Comparison of ENCODE assay signal across 8 cellular contexts in the genomic region with DNA sequence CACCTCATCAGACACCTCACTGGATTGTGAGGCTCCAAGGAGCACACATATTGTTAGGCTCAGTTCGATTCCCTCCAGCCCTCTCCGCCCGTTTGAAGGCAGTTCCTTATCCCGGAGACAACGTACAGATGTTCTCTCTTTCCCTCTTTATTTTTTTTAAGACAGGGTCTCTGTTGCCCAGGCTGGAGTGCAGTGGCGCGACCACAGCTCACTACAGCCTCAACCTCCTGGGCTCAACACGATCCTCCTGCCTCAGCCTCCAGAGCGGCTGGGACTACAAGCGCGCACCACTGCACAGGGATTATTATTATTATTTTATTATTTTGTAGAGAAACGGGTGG. TPM values are rescaled to one million over a fixed set of nuclear protein-coding genes. Genes with fewer than 3 reads are reported as not detected.
DNase-seq lines count a peak whose midpoint lies in the region; ATAC-seq, FAIRE-seq and TF ChIP-seq lines count a peak whose summit lies in the region.

No MANE protein-coding gene starts in this region.

- H3K9ac ChIP-seq in HepG2 (ENCODE audit: insufficient read depth, low read depth, low read length), result peak overlapping the region; percentile 82

- H3K27ac Mint-ChIP-seq in activated T-cell treated with anti-CD3 and anti-CD28 coated beads, Interleukin-2, amount 50 U/mL, for 24 hours, result peak overlapping the region; percentile 96
- H3K27ac Mint-ChIP-seq in activated naive CD8-positive, alpha-beta T cell treated with anti-CD3 and anti-CD28 coated beads for 36 hours, result peak overlapping the region; percentile 95

- H3K27me3 Mint-ChIP-seq in activated T-cell treated with anti-CD3 and anti-CD28 coated beads, Interleukin-2, amount 50 U/mL, for 24 hours, result no peaks in the 10 kb centered on the region
- no peaks in the 10 kb centered on the region for H3K27me3 Mint-ChIP-seq in activated naive CD8-positive, alpha-beta T cell treated with anti-CD3 and anti-CD28 coated beads for 36 hours

- H4K20me1 ChIP-seq in HepG2 (ENCODE audit: insufficient read depth, low read length), result no peaks in the 10 kb centered on the region

- no peak overlapping the region for H2AFZ ChIP-seq in HepG2 (ENCODE audit: low read length)

- POLR2A ChIA-PET in HepG2 (lab: Yijun Ruan, JAX), result interaction anchor here (0.7 to 2.2 kb wide), 15 partner anchors 10 to 419 kb away, joined by 3 to 18 read pairs (median 4); a partner anchor contains a TSS

- no peaks in the 10 kb centered on the region for H3K9me3 Mint-ChIP-seq in activated T-cell treated with anti-CD3 and anti-CD28 coated beads, Interleukin-2, amount 50 U/mL, for 24 hours
- no peaks in the 10 kb centered on the region for H3K9me3 Mint-ChIP-seq in activated naive CD8-positive, alpha-beta T cell treated with anti-CD3 and anti-CD28 coated beads for 36 hours

- intact Hi-C loops in HepG2 (cut with micrococcal nuclease; ENCODE audit: unreplicated experiment) (no loop called here), thyroid gland (cut with DNase I) (no loop called here)

- no peak for DNase-seq in activated T-cell treated with anti-CD3 and anti-CD28 coated beads, Interleukin-2, amount 50 U/mL, for 24 hours
- DNase-seq in activated T-cell treated with anti-CD3 and anti-CD28 coated beads for 4 hours (no peak), HepG2 (ENCODE audit: low spot score) (no peak), thyroid gland (no peak), NCI-H2171 treated with DMSO at 0.1 percent for 48 hours (lab: John Stamatoyannopoulos, UW) (no peak), globus pallidus (ENCODE audit: low spot score) (no peak)
- no peak for DNase-seq in activated naive CD8-positive, alpha-beta T cell treated with anti-CD3 and anti-CD28 coated beads for 36 hours

- H3K9me3 ChIP-seq in HepG2 (ENCODE audit: low read length) (no peaks in the 10 kb centered on the region), thyroid gland (no peaks in the 10 kb centered on the region)

- H3K4me3 Mint-ChIP-seq in activated T-cell treated with anti-CD3 and anti-CD28 coated beads, Interleukin-2, amount 50 U/mL, for 24 hours, result peak overlapping the region; percentile 99
- peak overlapping the region; percentile 100 for H3K4me3 Mint-ChIP-seq in activated naive CD8-positive, alpha-beta T cell treated with anti-CD3 and anti-CD28 coated beads for 36 hours

- H3K4me2 ChIP-seq in HepG2 (ENCODE audit: low read depth, low read length), result peak overlapping the region; percentile 81

- FAIRE-seq in HepG2 (lab: Jason Lieb, UNC), result peak; percentile 8

- H3K36me3 ChIP-seq in HepG2 (replicated peaks in 1 of 2; ENCODE audit: control insufficient read depth in 1 of 2, insufficient read depth in 2 of 2, low read length in 2 of 2) (peaks cover 10 to 19% of the 10 kb centered on the region in 2 experiments), thyroid gland (no peaks in the 10 kb centered on the region)

- H3K27ac ChIP-seq in HepG2 (ENCODE audit: extremely low read length, insufficient read depth, low read length) (peak overlapping the region; percentile 47), thyroid gland (peak overlapping the region in 2 of 3 donors; percentile 41 to 47)

- CTCF ChIA-PET in HepG2 (lab: Yijun Ruan, JAX; ENCODE audit: low intra/inter-chr PET ratio, low total read pairs), result no interaction called here

- in situ Hi-C loops in HepG2 (cut with HindIII; ENCODE audit: extremely low pct_ligation_motif_present, low pct_unique_long_range_greater_than_20kb), result no loop called here

- 10% methylated on average over 12 of the region's 12 CpGs for WGBS in HepG2 (ENCODE audit: low lambda C conversion rate)
- 49 to 50% methylated on average over 12 of the region's 12 CpGs for WGBS in thyroid gland, 2 donors

- peaks cover 20% of the 10 kb centered on the region for H3K4me1 Mint-ChIP-seq in activated T-cell treated with anti-CD3 and anti-CD28 coated beads, Interleukin-2, amount 50 U/mL, for 24 hours (ENCODE audit: low read depth)
- H3K4me1 Mint-ChIP-seq in activated naive CD8-positive, alpha-beta T cell treated with anti-CD3 and anti-CD28 coated beads for 36 hours, result peaks cover 8% of the 10 kb centered on the region

- ATAC-seq in HepG2 (no peak; the same call in 2 of the 3 replicates), HG02870 (IDR thresholded peaks at IDR 0.05; ENCODE audit: unreplicated experiment) (no peak)

- TF ChIP-seq CTCF in HepG2 (CRISPR knock-in tag; IDR thresholded peaks at IDR 0.05) (no peak), thyroid gland (IDR thresholded peaks at IDR 0.05) (no peak)

- H3K4me3 ChIP-seq in HepG2 (replicated peaks in 1 of 3; ENCODE audit: insufficient read depth in 1 of 3, low read depth in 2 of 3, low read length in 3 of 3), result peak overlapping the region; percentile 72 to 98 (median 81)
- peak overlapping the region in 2 of 3 donors; percentile 55 to 69 for H3K4me3 ChIP-seq in thyroid gland (replicated peaks in 1 of 3)

- H3K27me3 ChIP-seq in HepG2 (ENCODE audit: control insufficient read depth in 1 of 2, insufficient read depth in 2 of 2, low read length in 2 of 2) (peaks cover 0 to 4% of the 10 kb centered on the region in 2 experiments; a peak in 1 of 5 replicates), thyroid gland (no peaks in the 10 kb centered on the region)

- no peak for TF ChIP-seq RAD21 in HepG2 (CRISPR knock-in tag; IDR thresholded peaks at IDR 0.05)

- peaks cover 39% of the 10 kb centered on the region for H3K36me3 Mint-ChIP-seq in activated T-cell treated with anti-CD3 and anti-CD28 coated beads, Interleukin-2, amount 50 U/mL, for 24 hours (ENCODE audit: low read depth)
- H3K36me3 Mint-ChIP-seq in activated naive CD8-positive, alpha-beta T cell treated with anti-CD3 and anti-CD28 coated beads for 36 hours, result peaks cover 15% of the 10 kb centered on the region

- BruUV-seq in HepG2 (replicated peaks; lab: Mats Ljungman, UMichigan), result TSS peak; percentile 94

- H3K79me2 ChIP-seq in HepG2 (ENCODE audit: insufficient read depth, low read length), result peaks cover 8% of the 10 kb centered on the region

- TF ChIP-seq EP300 in HepG2 (IDR thresholded peaks at IDR 0.05; ENCODE audit: low read depth in 2 of 2, low read length in 2 of 2) (no peak), HepG2 (CRISPR knock-in tag; IDR thresholded peaks at IDR 0.05; ENCODE audit: borderline replicate concordance) (no peak)

- TF ChIP-seq POLR2A in HepG2 (IDR thresholded peaks at IDR 0.05; ENCODE audit: insufficient read depth in 1 of 2, low read depth in 2 of 2, low read length in 2 of 2) (no peak; a peak in 1 of 4 replicates), thyroid gland (IDR thresholded peaks at IDR 0.05) (no peak)

- H3K4me1 ChIP-seq in HepG2 (ENCODE audit: insufficient read depth, low read length), result peaks cover 15% of the 10 kb centered on the region
- H3K4me1 ChIP-seq in thyroid gland, result peaks cover 0 to 10% of the 10 kb centered on the region in 2 donors

RNA-seq across cellular contexts. Expression of a gene that starts 0.7 kb away (rescaled TPM):
- 10 to 100 TPM; 56.6 to 59.7 TPM for total RNA-seq in activated naive CD8-positive, alpha-beta T cell treated with anti-CD3 and anti-CD28 coated beads for 36 hours
- total RNA-seq in HepG2 (2016; rRNA removed; fragmentation: Illumina TruSeq; extraction: Trizol) (27.0 and 30.9 TPM in 2 replicates), thyroid gland (1 to 10 TPM in 1 of 4 donors, under 1 TPM in 2, not detected in 1; 0.56 to 2.6 (median 0.96) TPM)
- 39.0 and 40.8 TPM in 2 replicates for total RNA-seq in HepG2 (2016; cell fraction: cytosol; rRNA removed; fragmentation: Illumina TruSeq; extraction: Trizol; ENCODE audit: low read depth)
- 23.8 and 32.4 TPM in 2 replicates for total RNA-seq in HepG2 (2016; cell fraction: insoluble cytoplasmic fraction; rRNA removed; fragmentation: Illumina TruSeq; extraction: Trizol)
- 29.7 and 31.6 TPM in 2 replicates for total RNA-seq in HepG2 (2016; cell fraction: membrane; rRNA removed; fragmentation: Illumina TruSeq; extraction: Trizol)
- 29.6 and 32.8 TPM in 2 replicates for total RNA-seq in HepG2 (2016; cell fraction: nucleus; rRNA removed; fragmentation: Illumina TruSeq; extraction: Trizol)
- 14.8 and 22.5 TPM in 2 replicates for polyA plus RNA-seq in HepG2 (2011; rRNA removed)
- 5.9 and 12.4 TPM in 2 replicates for polyA plus RNA-seq in HepG2 (2011; cell fraction: cytosol; rRNA removed)
- 41.8 and 61.6 TPM in 2 replicates for polyA plus RNA-seq in HepG2 (2011; cell fraction: nucleus; rRNA removed)
- polyA plus RNA-seq in HepG2 (2012), result 10.3 and 16.7 TPM in 2 replicates
- polyA plus RNA-seq in HepG2 (2016; cell fraction: cytosol; fragmentation: Illumina TruSeq; extraction: Trizol; ENCODE audit: low read depth), result 31.5 and 36.5 TPM in 2 replicates
- 34.0 and 36.9 TPM in 2 replicates for polyA plus RNA-seq in HepG2 (2016; cell fraction: insoluble cytoplasmic fraction; fragmentation: Illumina TruSeq; extraction: Trizol; ENCODE audit: low read depth)
- 22.9 and 31.7 TPM in 2 replicates for polyA plus RNA-seq in HepG2 (2016; cell fraction: membrane; fragmentation: Illumina TruSeq; extraction: Trizol; ENCODE audit: low read depth)
- polyA plus RNA-seq in HepG2 (2016; cell fraction: nucleus; fragmentation: Illumina TruSeq; extraction: Trizol; ENCODE audit: insufficient read depth, low read depth), result 91.9 and 95.0 TPM in 2 replicates
- polyA minus RNA-seq in HepG2 (2011; rRNA and poly(A)+ RNA removed; ENCODE audit: low replicate concordance), result 20.0 and 123 TPM in 2 replicates
- polyA minus RNA-seq in HepG2 (2011; cell fraction: cytosol; rRNA and poly(A)+ RNA removed), result 6.9 and 7.2 TPM in 2 replicates
- polyA minus RNA-seq in HepG2 (2011; cell fraction: nucleus; rRNA and poly(A)+ RNA removed), result 28.0 and 47.6 TPM in 2 replicates

RNA-seq across cellular contexts. Expression of a gene that starts 14.7 kb away (rescaled TPM):
- not detected for total RNA-seq in activated naive CD8-positive, alpha-beta T cell treated with anti-CD3 and anti-CD28 coated beads for 36 hours
- total RNA-seq in HepG2 (2016; rRNA removed; fragmentation: Illumina TruSeq; extraction: Trizol) (not detected in 2 replicates), thyroid gland (1 to 10 TPM in 1 of 4 donors, under 1 TPM in 2, not detected in 1; 0.67 to 1.2 (median 0.73) TPM)
- total RNA-seq in HepG2 (2016; cell fraction: cytosol; rRNA removed; fragmentation: Illumina TruSeq; extraction: Trizol; ENCODE audit: low read depth), result not detected in 2 replicates
- total RNA-seq in HepG2 (2016; cell fraction: insoluble cytoplasmic fraction; rRNA removed; fragmentation: Illumina TruSeq; extraction: Trizol), result not detected in 2 replicates
- not detected in 2 replicates for total RNA-seq in HepG2 (2016; cell fraction: membrane; rRNA removed; fragmentation: Illumina TruSeq; extraction: Trizol)
- not detected in 2 replicates for total RNA-seq in HepG2 (2016; cell fraction: nucleus; rRNA removed; fragmentation: Illumina TruSeq; extraction: Trizol)
- 0.03 TPM in 2 replicates for polyA plus RNA-seq in HepG2 (2011; rRNA removed)
- polyA plus RNA-seq in HepG2 (2011; cell fraction: cytosol; rRNA removed), result 0.06 and 0.08 TPM in 2 replicates
- polyA plus RNA-seq in HepG2 (2011; cell fraction: nucleus; rRNA removed), result 0.07 TPM in 1 of 2 replicates, not detected in the other
- polyA plus RNA-seq in HepG2 (2012), result 0.07 and 0.12 TPM in 2 replicates
- not detected in 2 replicates for polyA plus RNA-seq in HepG2 (2016; cell fraction: cytosol; fragmentation: Illumina TruSeq; extraction: Trizol; ENCODE audit: low read depth)
- polyA plus RNA-seq in HepG2 (2016; cell fraction: insoluble cytoplasmic fraction; fragmentation: Illumina TruSeq; extraction: Trizol; ENCODE audit: low read depth), result not detected in 2 replicates
- not detected in 2 replicates for polyA plus RNA-seq in HepG2 (2016; cell fraction: membrane; fragmentation: Illumina TruSeq; extraction: Trizol; ENCODE audit: low read depth)
- not detected in 2 replicates for polyA plus RNA-seq in HepG2 (2016; cell fraction: nucleus; fragmentation: Illumina TruSeq; extraction: Trizol; ENCODE audit: insufficient read depth, low read depth)
- 0.09 TPM in 1 of 2 replicates, not detected in the other for polyA minus RNA-seq in HepG2 (2011; rRNA and poly(A)+ RNA removed; ENCODE audit: low replicate concordance)
- polyA minus RNA-seq in HepG2 (2011; cell fraction: cytosol; rRNA and poly(A)+ RNA removed), result not detected in 2 replicates
- not detected in 2 replicates for polyA minus RNA-seq in HepG2 (2011; cell fraction: nucleus; rRNA and poly(A)+ RNA removed)

RNA-seq across cellular contexts. Expression of a gene that starts 24.4 kb away (rescaled TPM):
- not detected for total RNA-seq in activated naive CD8-positive, alpha-beta T cell treated with anti-CD3 and anti-CD28 coated beads for 36 hours
- total RNA-seq in HepG2 (2016; rRNA removed; fragmentation: Illumina TruSeq; extraction: Trizol) (23.0 and 31.7 TPM in 2 replicates), thyroid gland (10 to 100 TPM; 10.3 to 19.5 (median 17.5) TPM)
- 8.6 and 10.6 TPM in 2 replicates for total RNA-seq in HepG2 (2016; cell fraction: cytosol; rRNA removed; fragmentation: Illumina TruSeq; extraction: Trizol; ENCODE audit: low read depth)
- 28.2 and 31.3 TPM in 2 replicates for total RNA-seq in HepG2 (2016; cell fraction: insoluble cytoplasmic fraction; rRNA removed; fragmentation: Illumina TruSeq; extraction: Trizol)
- total RNA-seq in HepG2 (2016; cell fraction: membrane; rRNA removed; fragmentation: Illumina TruSeq; extraction: Trizol), result 31.0 and 32.2 TPM in 2 replicates
- 18.7 and 28.7 TPM in 2 replicates for total RNA-seq in HepG2 (2016; cell fraction: nucleus; rRNA removed; fragmentation: Illumina TruSeq; extraction: Trizol)
- polyA plus RNA-seq in HepG2 (2011; rRNA removed), result 25.2 and 25.3 TPM in 2 replicates
- 21.8 and 23.4 TPM in 2 replicates for polyA plus RNA-seq in HepG2 (2011; cell fraction: cytosol; rRNA removed)
- 17.7 and 19.2 TPM in 2 replicates for polyA plus RNA-seq in HepG2 (2011; cell fraction: nucleus; rRNA removed)
- 12.3 and 19.2 TPM in 2 replicates for polyA plus RNA-seq in HepG2 (2012)
- polyA plus RNA-seq in HepG2 (2016; cell fraction: cytosol; fragmentation: Illumina TruSeq; extraction: Trizol; ENCODE audit: low read depth), result 8.0 and 8.6 TPM in 2 replicates
- polyA plus RNA-seq in HepG2 (2016; cell fraction: insoluble cytoplasmic fraction; fragmentation: Illumina TruSeq; extraction: Trizol; ENCODE audit: low read depth), result 23.5 TPM in 2 replicates
- polyA plus RNA-seq in HepG2 (2016; cell fraction: membrane; fragmentation: Illumina TruSeq; extraction: Trizol; ENCODE audit: low read depth), result 19.8 and 20.5 TPM in 2 replicates
- 33.4 and 37.4 TPM in 2 replicates for polyA plus RNA-seq in HepG2 (2016; cell fraction: nucleus; fragmentation: Illumina TruSeq; extraction: Trizol; ENCODE audit: insufficient read depth, low read depth)
- 5.2 and 42.6 TPM in 2 replicates for polyA minus RNA-seq in HepG2 (2011; rRNA and poly(A)+ RNA removed; ENCODE audit: low replicate concordance)
- polyA minus RNA-seq in HepG2 (2011; cell fraction: cytosol; rRNA and poly(A)+ RNA removed), result 11.0 and 11.7 TPM in 2 replicates
- polyA minus RNA-seq in HepG2 (2011; cell fraction: nucleus; rRNA and poly(A)+ RNA removed), result 13.9 and 17.5 TPM in 2 replicates

RNA-seq across cellular contexts. Expression of a gene that starts 27.4 kb away (rescaled TPM):
- total RNA-seq in activated naive CD8-positive, alpha-beta T cell treated with anti-CD3 and anti-CD28 coated beads for 36 hours, result not detected
- not detected in 2 replicates for total RNA-seq in HepG2 (2016; rRNA removed; fragmentation: Illumina TruSeq; extraction: Trizol)
- not detected in 2 replicates for total RNA-seq in HepG2 (2016; cell fraction: cytosol; rRNA removed; fragmentation: Illumina TruSeq; extraction: Trizol; ENCODE audit: low read depth)
- not detected in 2 replicates for total RNA-seq in HepG2 (2016; cell fraction: insoluble cytoplasmic fraction; rRNA removed; fragmentation: Illumina TruSeq; extraction: Trizol)
- total RNA-seq in HepG2 (2016; cell fraction: membrane; rRNA removed; fragmentation: Illumina TruSeq; extraction: Trizol), result not detected in 2 replicates
- total RNA-seq in HepG2 (2016; cell fraction: nucleus; rRNA removed; fragmentation: Illumina TruSeq; extraction: Trizol), result not detected in 2 replicates
- polyA plus RNA-seq in HepG2 (2011; rRNA removed), result 0.12 and 0.51 TPM in 2 replicates
- polyA plus RNA-seq in HepG2 (2011; cell fraction: cytosol; rRNA removed), result 0.44 and 0.54 TPM in 2 replicates
- polyA plus RNA-seq in HepG2 (2011; cell fraction: nucleus; rRNA removed), result 0.16 and 0.35 TPM in 2 replicates
- polyA plus RNA-seq in HepG2 (2012), result 0.36 TPM in 1 of 2 replicates, not detected in the other
- not detected in 2 replicates for polyA plus RNA-seq in HepG2 (2016; cell fraction: cytosol; fragmentation: Illumina TruSeq; extraction: Trizol; ENCODE audit: low read depth)
- polyA plus RNA-seq in HepG2 (2016; cell fraction: insoluble cytoplasmic fraction; fragmentation: Illumina TruSeq; extraction: Trizol; ENCODE audit: low read depth), result not detected in 2 replicates
- 0.17 TPM in 1 of 2 replicates, not detected in the other for polyA plus RNA-seq in HepG2 (2016; cell fraction: membrane; fragmentation: Illumina TruSeq; extraction: Trizol; ENCODE audit: low read depth)
- not detected in 2 replicates for polyA plus RNA-seq in HepG2 (2016; cell fraction: nucleus; fragmentation: Illumina TruSeq; extraction: Trizol; ENCODE audit: insufficient read depth, low read depth)
- 0.08 and 0.51 TPM in 2 replicates for polyA minus RNA-seq in HepG2 (2011; rRNA and poly(A)+ RNA removed; ENCODE audit: low replicate concordance)
- not detected in 2 replicates for polyA minus RNA-seq in HepG2 (2011; cell fraction: cytosol; rRNA and poly(A)+ RNA removed)
- not detected in 2 replicates for polyA minus RNA-seq in HepG2 (2011; cell fraction: nucleus; rRNA and poly(A)+ RNA removed)
- total RNA-seq in thyroid gland, result under 1 TPM in 1 of 4 donors, not detected in 3; 0.67 TPM

RNA-seq across cellular contexts. Expression of a gene that starts 44.9 kb away (rescaled TPM):
- total RNA-seq in activated naive CD8-positive, alpha-beta T cell treated with anti-CD3 and anti-CD28 coated beads for 36 hours, result 1 to 10 TPM; 8.5 to 9.1 TPM
- total RNA-seq in HepG2 (2016; rRNA removed; fragmentation: Illumina TruSeq; extraction: Trizol) (19.3 and 27.2 TPM in 2 replicates), thyroid gland (10 to 100 TPM; 24.7 to 37.8 (median 30.1) TPM)
- 20.9 and 21.2 TPM in 2 replicates for total RNA-seq in HepG2 (2016; cell fraction: cytosol; rRNA removed; fragmentation: Illumina TruSeq; extraction: Trizol; ENCODE audit: low read depth)
- total RNA-seq in HepG2 (2016; cell fraction: insoluble cytoplasmic fraction; rRNA removed; fragmentation: Illumina TruSeq; extraction: Trizol), result 19.2 and 23.0 TPM in 2 replicates
- total RNA-seq in HepG2 (2016; cell fraction: membrane; rRNA removed; fragmentation: Illumina TruSeq; extraction: Trizol), result 22.6 and 23.1 TPM in 2 replicates
- total RNA-seq in HepG2 (2016; cell fraction: nucleus; rRNA removed; fragmentation: Illumina TruSeq; extraction: Trizol), result 16.9 and 19.5 TPM in 2 replicates
- 24.9 and 28.1 TPM in 2 replicates for polyA plus RNA-seq in HepG2 (2011; rRNA removed)
- 16.7 and 21.9 TPM in 2 replicates for polyA plus RNA-seq in HepG2 (2011; cell fraction: cytosol; rRNA removed)
- polyA plus RNA-seq in HepG2 (2011; cell fraction: nucleus; rRNA removed), result 15.8 and 19.7 TPM in 2 replicates
- polyA plus RNA-seq in HepG2 (2012), result 13.4 and 17.4 TPM in 2 replicates
- polyA plus RNA-seq in HepG2 (2016; cell fraction: cytosol; fragmentation: Illumina TruSeq; extraction: Trizol; ENCODE audit: low read depth), result 5.2 and 7.9 TPM in 2 replicates
- 30.6 and 32.3 TPM in 2 replicates for polyA plus RNA-seq in HepG2 (2016; cell fraction: insoluble cytoplasmic fraction; fragmentation: Illumina TruSeq; extraction: Trizol; ENCODE audit: low read depth)
- polyA plus RNA-seq in HepG2 (2016; cell fraction: membrane; fragmentation: Illumina TruSeq; extraction: Trizol; ENCODE audit: low read depth), result 16.0 and 17.8 TPM in 2 replicates
- polyA plus RNA-seq in HepG2 (2016; cell fraction: nucleus; fragmentation: Illumina TruSeq; extraction: Trizol; ENCODE audit: insufficient read depth, low read depth), result 32.3 and 37.2 TPM in 2 replicates
- 36.5 and 107 TPM in 2 replicates for polyA minus RNA-seq in HepG2 (2011; rRNA and poly(A)+ RNA removed; ENCODE audit: low replicate concordance)
- polyA minus RNA-seq in HepG2 (2011; cell fraction: cytosol; rRNA and poly(A)+ RNA removed), result 22.7 and 27.1 TPM in 2 replicates
- polyA minus RNA-seq in HepG2 (2011; cell fraction: nucleus; rRNA and poly(A)+ RNA removed), result 41.5 and 48.9 TPM in 2 replicates

Comparison
In these comparisons a context has a peak if more than half of its experiments do, and no peak if none do; other contexts are left out.
1. RNA of a gene that starts 0.7 kb away (total RNA-seq): 56.6 to 59.7 TPM in activated naive CD8-positive, alpha-beta T cell treated with anti-CD3 and anti-CD28 coated beads for 36 hours and 23.8 to 40.8 TPM in HepG2; 0.56 to 2.6 TPM in thyroid gland; every median in the first group is over 4 times any median in the second.
2. RNA of a gene that starts 24.4 kb away (total RNA-seq): 8.6 to 32.2 TPM in HepG2 and 10.3 to 19.5 TPM in thyroid gland; not detected in activated naive CD8-positive, alpha-beta T cell treated with anti-CD3 and anti-CD28 coated beads for 36 hours; every median in the first group is over 4 times any median in the second.